In the genomic region with DNA sequence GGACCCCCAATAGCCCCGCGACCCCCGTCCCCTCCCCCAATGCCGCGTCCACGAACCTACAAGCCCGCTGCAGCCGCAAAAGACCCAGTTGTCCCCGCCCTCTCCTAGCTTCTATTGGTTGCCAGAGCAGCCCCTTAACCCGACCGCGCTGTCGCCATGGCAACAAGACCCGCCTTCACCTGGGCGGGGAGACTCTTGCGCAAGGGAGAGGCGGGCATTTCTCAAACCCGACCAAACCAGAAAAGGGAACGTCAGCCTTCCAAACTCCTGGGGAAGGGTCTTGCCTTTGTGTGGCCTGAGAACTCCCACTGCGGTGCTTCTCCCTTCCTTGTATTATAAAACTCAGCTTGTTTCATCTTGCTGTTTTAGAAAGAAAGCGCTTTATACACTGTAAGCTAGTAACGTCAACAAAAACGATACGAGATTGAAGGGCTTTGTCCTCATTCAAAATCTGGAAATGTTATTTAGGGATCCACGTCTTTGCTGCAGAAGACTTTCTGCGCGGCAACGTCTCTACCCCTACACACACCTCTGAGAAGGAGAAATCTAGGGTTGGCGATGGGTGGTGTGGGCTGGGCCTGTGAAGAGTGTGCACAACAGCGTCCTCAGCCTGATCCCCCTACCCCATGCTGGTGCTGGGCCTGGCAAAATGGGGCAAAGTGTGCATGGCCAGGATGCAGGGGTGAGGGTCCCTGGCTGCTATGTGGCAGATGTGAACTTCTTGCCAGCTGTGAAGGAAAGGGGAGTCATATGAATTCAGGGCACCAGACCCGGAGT, we compare ENCODE assay signal across 1 cellular context.
TF ChIP-seq lines count a peak whose summit lies in the region.

TSS of gene TMEM9 (minus strand) at position 86 of the 777 bp plus-strand sequence. CDS start 551 bp downstream, outside the sequence.

TF ChIP-seq in K562, 482 proteins besides CTCF, POLR2A, EP300 and RAD21 (continued from another document and continues in another):
- TF ChIP-seq, protein P1, sequence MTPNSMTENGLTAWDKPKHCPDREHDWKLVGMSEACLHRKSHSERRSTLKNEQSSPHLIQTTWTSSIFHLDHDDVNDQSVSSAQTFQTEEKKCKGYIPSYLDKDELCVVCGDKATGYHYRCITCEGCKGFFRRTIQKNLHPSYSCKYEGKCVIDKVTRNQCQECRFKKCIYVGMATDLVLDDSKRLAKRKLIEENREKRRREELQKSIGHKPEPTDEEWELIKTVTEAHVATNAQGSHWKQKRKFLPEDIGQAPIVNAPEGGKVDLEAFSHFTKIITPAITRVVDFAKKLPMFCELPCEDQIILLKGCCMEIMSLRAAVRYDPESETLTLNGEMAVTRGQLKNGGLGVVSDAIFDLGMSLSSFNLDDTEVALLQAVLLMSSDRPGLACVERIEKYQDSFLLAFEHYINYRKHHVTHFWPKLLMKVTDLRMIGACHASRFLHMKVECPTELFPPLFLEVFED (CRISPR knock-in tag; conservative IDR thresholded peaks at IDR 0.05) = 0 out of 2 replicates have a peak, but pooled peaks have one; percentile 10
- peak; percentile 72; the same call in 1 of the 2 replicates for TF ChIP-seq POLR2H (tag; IDR thresholded peaks at IDR 0.05; ENCODE audit: low read depth)
- TF ChIP-seq ZNF431 (CRISPR knock-in tag; IDR thresholded peaks at IDR 0.05) = peak; percentile 29; the same call in 1 of the 2 replicates
- TF ChIP-seq TRIM24 (IDR thresholded peaks at IDR 0.05) = peak; percentile 88 to 90
- TF ChIP-seq SIRT6 (IDR thresholded peaks at IDR 0.05; ENCODE audit: low read depth, low read length) = no peak
- no peak for TF ChIP-seq ZNF584 (CRISPR knock-in tag; IDR thresholded peaks at IDR 0.05; ENCODE audit: low read depth)
- peak; percentile 67 for TF ChIP-seq RBFOX2 (IDR thresholded peaks at IDR 0.05; ENCODE audit: low read depth, low read length)
- TF ChIP-seq, protein P2, sequence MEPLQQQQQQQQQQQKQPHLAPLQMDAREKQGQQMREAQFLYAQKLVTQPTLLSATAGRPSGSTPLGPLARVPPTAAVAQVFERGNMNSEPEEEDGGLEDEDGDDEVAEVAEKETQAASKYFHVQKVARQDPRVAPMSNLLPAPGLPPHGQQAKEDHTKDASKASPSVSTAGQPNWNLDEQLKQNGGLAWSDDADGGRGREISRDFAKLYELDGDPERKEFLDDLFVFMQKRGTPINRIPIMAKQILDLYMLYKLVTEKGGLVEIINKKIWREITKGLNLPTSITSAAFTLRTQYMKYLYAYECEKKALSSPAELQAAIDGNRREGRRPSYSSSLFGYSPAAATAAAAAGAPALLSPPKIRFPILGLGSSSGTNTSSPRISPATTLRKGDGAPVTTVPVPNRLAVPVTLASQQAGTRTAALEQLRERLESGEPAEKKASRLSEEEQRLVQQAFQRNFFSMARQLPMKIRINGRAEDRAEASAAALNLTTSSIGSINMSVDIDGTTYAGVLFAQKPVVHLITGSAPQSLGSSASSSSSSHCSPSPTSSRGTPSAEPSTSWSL (CRISPR knock-in tag; IDR thresholded peaks at IDR 0.05; ENCODE audit: borderline replicate concordance) = 0 out of 2 replicates have a peak, but pooled peaks have one; percentile 16
- TF ChIP-seq HMBOX1 (IDR thresholded peaks at IDR 0.05) = no peak
- TF ChIP-seq GTF2E2 (tag; IDR thresholded peaks at IDR 0.05) = no peak
- TF ChIP-seq MTA3 (IDR thresholded peaks at IDR 0.05; ENCODE audit: borderline replicate concordance) = 0 out of 2 replicates have a peak, but pooled peaks have one; percentile 35
- 0 out of 2 replicates have a peak, but pooled peaks have one; percentile 53 for TF ChIP-seq NFATC3 (IDR thresholded peaks at IDR 0.05)
- TF ChIP-seq TFAP4 (CRISPR knock-in tag; IDR thresholded peaks at IDR 0.05; ENCODE audit: borderline replicate concordance) = peak; percentile 50; the same call in 1 of the 2 replicates
- peak; percentile 56; the same call in 1 of the 2 replicates for TF ChIP-seq CBFB (CRISPR knock-in tag; IDR thresholded peaks at IDR 0.05)
- TF ChIP-seq STAT6 (CRISPR knock-in tag; IDR thresholded peaks at IDR 0.05) = peak; percentile 73; the same call in 1 of the 2 replicates
- no peak for TF ChIP-seq NFE2L1 (tag; IDR thresholded peaks at IDR 0.05; ENCODE audit: borderline replicate concordance, low read depth)
- TF ChIP-seq, protein P3, sequence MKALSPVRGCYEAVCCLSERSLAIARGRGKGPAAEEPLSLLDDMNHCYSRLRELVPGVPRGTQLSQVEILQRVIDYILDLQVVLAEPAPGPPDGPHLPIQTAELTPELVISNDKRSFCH (CRISPR knock-in tag; IDR thresholded peaks at IDR 0.05) = no peak
- TF ChIP-seq, protein P3 (tag; IDR thresholded peaks at IDR 0.05) = peak; percentile 79; the same call in 1 of the 2 replicates
- peak; percentile 99 for TF ChIP-seq MXI1 (IDR thresholded peaks at IDR 0.05; ENCODE audit: low read depth, low read length)
- TF ChIP-seq CXXC5 (CRISPR knock-in tag; IDR thresholded peaks at IDR 0.05) = peak; percentile 63
- TF ChIP-seq MEF2A (IDR thresholded peaks at IDR 0.05; ENCODE audit: control insufficient read depth, low read depth, low read length) = no peak
- peak; percentile 49 for TF ChIP-seq ZBTB40 (IDR thresholded peaks at IDR 0.05)
- TF ChIP-seq ZBTB40 (CRISPR knock-in tag; IDR thresholded peaks at IDR 0.05) = no peak
- no peak for TF ChIP-seq NELFE (IDR thresholded peaks at IDR 0.05; ENCODE audit: insufficient read depth, insufficient read length)
- TF ChIP-seq, protein P4, sequence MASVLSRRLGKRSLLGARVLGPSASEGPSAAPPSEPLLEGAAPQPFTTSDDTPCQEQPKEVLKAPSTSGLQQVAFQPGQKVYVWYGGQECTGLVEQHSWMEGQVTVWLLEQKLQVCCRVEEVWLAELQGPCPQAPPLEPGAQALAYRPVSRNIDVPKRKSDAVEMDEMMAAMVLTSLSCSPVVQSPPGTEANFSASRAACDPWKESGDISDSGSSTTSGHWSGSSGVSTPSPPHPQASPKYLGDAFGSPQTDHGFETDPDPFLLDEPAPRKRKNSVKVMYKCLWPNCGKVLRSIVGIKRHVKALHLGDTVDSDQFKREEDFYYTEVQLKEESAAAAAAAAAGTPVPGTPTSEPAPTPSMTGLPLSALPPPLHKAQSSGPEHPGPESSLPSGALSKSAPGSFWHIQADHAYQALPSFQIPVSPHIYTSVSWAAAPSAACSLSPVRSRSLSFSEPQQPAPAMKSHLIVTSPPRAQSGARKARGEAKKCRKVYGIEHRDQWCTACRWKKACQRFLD (CRISPR knock-in tag; IDR thresholded peaks at IDR 0.05) = peak; percentile 65; the same call in 1 of the 2 replicates
- TF ChIP-seq POLR2AphosphoS5 (IDR thresholded peaks at IDR 0.05; ENCODE audit: control insufficient read depth, insufficient read depth, low read depth, low read length) = 0 out of 2 replicates have a peak, but pooled peaks have one; percentile 15
- peak; percentile 88 for TF ChIP-seq SP2 (IDR thresholded peaks at IDR 0.05; ENCODE audit: extremely low read depth, low read depth, low read length, poor library complexity, severe bottlenecking)
- peak; percentile 35; the same call in 1 of the 2 replicates for TF ChIP-seq SUPT5H (IDR thresholded peaks at IDR 0.05)
- TF ChIP-seq ATF7 (IDR thresholded peaks at IDR 0.05) = peak; percentile 74
- TF ChIP-seq KDM5B (IDR thresholded peaks at IDR 0.05; ENCODE audit: insufficient replicate concordance, low read depth, low read length) = peak; percentile 28
- TF ChIP-seq BRD4 (IDR thresholded peaks at IDR 0.05) = peak; percentile 55; the same call in 1 of the 2 replicates
- TF ChIP-seq TBP (optimal IDR thresholded peaks at IDR 0.05; ENCODE audit: low read depth, low read length) = peak; percentile 65
- TF ChIP-seq FOXM1 (IDR thresholded peaks at IDR 0.05; ENCODE audit: low read depth) = peak; percentile 26; the same call in 1 of the 2 replicates
- no peak for TF ChIP-seq FOXM1 (CRISPR knock-in tag; IDR thresholded peaks at IDR 0.05; ENCODE audit: low read depth)
- TF ChIP-seq MYC (IDR thresholded peaks at IDR 0.05; ENCODE audit: low read depth, low read length) = peak; percentile 44
- peak; percentile 49; the same call in 1 of the 2 replicates for TF ChIP-seq MYC (CRISPR knock-in tag; IDR thresholded peaks at IDR 0.05; ENCODE audit: borderline replicate concordance, low read depth)
- peak; percentile 69 for TF ChIP-seq CREM (IDR thresholded peaks at IDR 0.05; ENCODE audit: low read depth)
- peak; percentile 81 for TF ChIP-seq LEF1 (IDR thresholded peaks at IDR 0.05)
- peak; percentile 100 for TF ChIP-seq CEBPG (CRISPR knock-in tag; IDR thresholded peaks at IDR 0.05)
- peak; percentile 99 to 100 for TF ChIP-seq CEBPG (tag; conservative IDR thresholded peaks at IDR 0.05 in 1 of 2, IDR thresholded peaks at IDR 0.05 in 1 of 2)
